Comparison of ENCODE assay signal across 8 cellular contexts in the genomic region with DNA sequence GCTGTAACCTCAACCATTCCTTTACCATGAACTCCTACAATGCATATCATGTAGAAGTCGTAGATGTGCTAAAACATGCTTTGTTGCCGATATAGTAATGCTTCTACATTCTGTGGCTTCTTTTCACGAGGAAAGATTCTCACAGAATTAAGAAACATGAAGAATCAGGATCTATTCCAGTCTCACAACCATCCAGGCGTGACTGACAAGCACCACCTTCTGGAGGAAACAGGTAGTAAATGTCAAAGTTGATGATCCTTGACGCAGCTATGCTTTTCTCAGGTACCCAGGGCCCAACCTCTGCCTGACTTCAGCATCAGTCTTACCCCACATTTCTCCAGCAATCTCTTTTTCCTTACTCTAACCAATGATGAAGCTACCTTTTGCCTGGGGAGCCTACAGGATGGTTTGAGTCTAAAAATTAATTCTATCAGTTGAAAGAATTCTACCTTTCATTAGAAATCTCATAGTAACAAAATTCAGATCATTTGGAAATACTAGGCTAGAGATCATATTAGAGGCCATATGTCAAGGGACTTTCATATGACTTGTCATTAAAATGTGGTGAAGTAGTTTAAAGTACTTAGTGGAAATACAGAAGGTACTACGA.
A peak's percentile ranks its signal among the peaks of the same experiment; 100 is the strongest.
DNase-seq lines count a peak whose midpoint lies in the region; ATAC-seq and TF ChIP-seq lines count a peak whose summit lies in the region.

No MANE protein-coding gene starts in this region.

- DNase-seq in COLO829 (ENCODE audit: low spot score) (peak; percentile 60), NCI-H226 (peak; percentile 34), epithelial cell of prostate (ENCODE audit: low read depth, low spot score) (peak; percentile 22)
- no peak for DNase-seq in CD4-positive, alpha-beta T cell
- DNase-seq in activated CD8-positive, alpha-beta memory T cell treated with anti-CD3 and anti-CD28 coated beads for 24 hours = no peak
- no peak for DNase-seq in activated CD4-positive, alpha-beta memory T cell treated with anti-CD3 and anti-CD28 coated beads, Interleukin-2, amount 10 ng/mL, durations not matched to agents 7 days and 5 days

- POLR2A ChIA-PET in CD4-positive, alpha-beta T cell (lab: Charles Lee) = no interaction called here
- POLR2A ChIA-PET in activated CD4-positive, alpha-beta memory T cell treated with anti-CD3 and anti-CD28 coated beads, Interleukin-2, amount 10 ng/mL, durations not matched to agents 7 days and 5 days (lab: Charles Lee) = no interaction called here

- no peak overlapping the region for H3K4me3 Mint-ChIP-seq in CD4-positive, alpha-beta T cell
- no peak overlapping the region for H3K4me3 Mint-ChIP-seq in activated CD4-positive, alpha-beta memory T cell treated with anti-CD3 and anti-CD28 coated beads, Interleukin-2, amount 10 ng/mL, durations not matched to agents 7 days and 5 days

- H3K27me3 ChIP-seq in skeletal muscle satellite cell (ENCODE audit: control insufficient read depth, insufficient read depth, low read length) = no peaks in the 10 kb centered on the region
- no peaks in the 10 kb centered on the region for H3K27me3 ChIP-seq in CD4-positive, alpha-beta T cell (ENCODE audit: control insufficient read depth, insufficient read depth, low read length)

- no peak overlapping the region for H3K27ac Mint-ChIP-seq in CD4-positive, alpha-beta T cell
- H3K27ac Mint-ChIP-seq in activated CD4-positive, alpha-beta memory T cell treated with anti-CD3 and anti-CD28 coated beads, Interleukin-2, amount 10 ng/mL, durations not matched to agents 7 days and 5 days = no peak overlapping the region

- no peak overlapping the region for H3K4me2 ChIP-seq in skeletal muscle satellite cell (ENCODE audit: low read length)

- intact Hi-C loops in CD4-positive, alpha-beta T cell (cut with DNase I, micrococcal nuclease) = loop anchor here in 1 of 2 experiments (5.0 kb wide), 1 partner anchor 1013 kb away; no protein-coding TSS in a partner anchor

- no peak overlapping the region for H3K27ac ChIP-seq in epithelial cell of prostate
- H3K27ac ChIP-seq in CD4-positive, alpha-beta T cell (ENCODE audit: low read depth, low read length) = no peak overlapping the region

- peak overlapping the region; percentile 44 for H3K9ac ChIP-seq in skeletal muscle satellite cell (ENCODE audit: low read depth, low read length)

- H3K4me1 Mint-ChIP-seq in CD4-positive, alpha-beta T cell (ENCODE audit: low read depth) = no peaks in the 10 kb centered on the region
- H3K4me1 Mint-ChIP-seq in activated CD4-positive, alpha-beta memory T cell treated with anti-CD3 and anti-CD28 coated beads, Interleukin-2, amount 10 ng/mL, durations not matched to agents 7 days and 5 days = no peaks in the 10 kb centered on the region

- H3K9me3 ChIP-seq in skeletal muscle satellite cell (replicated peaks; ENCODE audit: low read length) = no peaks in the 10 kb centered on the region
- no peaks in the 10 kb centered on the region for H3K9me3 ChIP-seq in CD4-positive, alpha-beta T cell (ENCODE audit: control insufficient read depth, low read length)

- H3K27me3 Mint-ChIP-seq in CD4-positive, alpha-beta T cell = no peaks in the 10 kb centered on the region
- no peaks in the 10 kb centered on the region for H3K27me3 Mint-ChIP-seq in activated CD4-positive, alpha-beta memory T cell treated with anti-CD3 and anti-CD28 coated beads, Interleukin-2, amount 10 ng/mL, durations not matched to agents 7 days and 5 days

- H3K4me3 ChIP-seq in skeletal muscle satellite cell (ENCODE audit: low read length) = no peak overlapping the region

- CTCF ChIA-PET in CD4-positive, alpha-beta T cell (lab: Charles Lee) = no interaction called here
- CTCF ChIA-PET in activated CD4-positive, alpha-beta memory T cell treated with anti-CD3 and anti-CD28 coated beads, Interleukin-2, amount 10 ng/mL, durations not matched to agents 7 days and 5 days (lab: Charles Lee) = no interaction called here

- no peaks in the 10 kb centered on the region for H3K36me3 Mint-ChIP-seq in CD4-positive, alpha-beta T cell (ENCODE audit: low read depth)
- no peaks in the 10 kb centered on the region for H3K36me3 Mint-ChIP-seq in activated CD4-positive, alpha-beta memory T cell treated with anti-CD3 and anti-CD28 coated beads, Interleukin-2, amount 10 ng/mL, durations not matched to agents 7 days and 5 days (ENCODE audit: low read depth)

- no peak for TF ChIP-seq CTCF in CD4-positive, alpha-beta T cell (IDR thresholded peaks at IDR 0.05)

- peak; percentile 64 for ATAC-seq in GM19467 (IDR thresholded peaks at IDR 0.05; ENCODE audit: unreplicated experiment)
- ATAC-seq in CD4-positive, alpha-beta T cell (ENCODE audit: poor library complexity) = no peak

- H3K4me1 ChIP-seq in skeletal muscle satellite cell (ENCODE audit: control insufficient read depth, insufficient read depth, low read length) = peaks cover 29% of the 10 kb centered on the region

- H3K9me3 Mint-ChIP-seq in CD4-positive, alpha-beta T cell = no peaks in the 10 kb centered on the region
- no peaks in the 10 kb centered on the region for H3K9me3 Mint-ChIP-seq in activated CD4-positive, alpha-beta memory T cell treated with anti-CD3 and anti-CD28 coated beads, Interleukin-2, amount 10 ng/mL, durations not matched to agents 7 days and 5 days

- no peaks in the 10 kb centered on the region for H3K36me3 ChIP-seq in skeletal muscle satellite cell (ENCODE audit: insufficient read depth, low read length)

Comparison
In these comparisons a context has a peak if more than half of its experiments do, and no peak if none do; other contexts are left out.
1. DNase-seq: peak in COLO829 (single experiment), NCI-H226 (single experiment) and epithelial cell of prostate (single experiment); none in CD4-positive, alpha-beta T cell (0 of 10), activated CD8-positive, alpha-beta memory T cell treated with anti-CD3 and anti-CD28 coated beads for 24 hours (single experiment) and activated CD4-positive, alpha-beta memory T cell treated with anti-CD3 and anti-CD28 coated beads, Interleukin-2, amount 10 ng/mL, durations not matched to agents 7 days and 5 days (single experiment).